In genomic region chr17:7318121-7318860, GRCh38 we compare ENCODE assay signal across 14 cellular contexts.
"Had no signal": no experiment of that assay in that cellular context is flagged by ENCODE, and none has a peak within 500 bp of the region (broad histone marks: within the 10 kb centered on the region; RNA-seq: fewer than 3 reads in every experiment).

No MANE protein-coding gene starts in this region.

- H3K27me3 ChIP-seq: adrenal gland, gastroesophageal sphincter, tibial artery had no signal

- FAIRE-seq: kidney had no signal

- DNase-seq: activated CD4-positive, alpha-beta T cell treated with anti-CD3 and anti-CD28 coated beads, Interleukin-2, amount 50 U/mL, for 1 hour; activated gamma-delta T cell treated with Interleukin-2 at 50 U/mL for 16 hours; central memory CD4-positive, alpha-beta T cell; cortex of kidney; effector memory CD4-positive, alpha-beta T cell; kidney; left ventricle myocardium inferior; mesenchymal stem cell; tibial artery had no signal

- H3K4me3 ChIP-seq: adrenal gland, gastroesophageal sphincter, left ventricle myocardium inferior, skin epidermis, tibial artery had no signal

- H3K4me3 Mint-ChIP-seq: WTC11 had no signal

- H3K27ac ChIP-seq: adrenal gland, epithelial cell of prostate, gastroesophageal sphincter, left ventricle myocardium inferior, tibial artery had no signal

- ATAC-seq: gastroesophageal sphincter, WTC11 had no signal

- H3K9me3 Mint-ChIP-seq: WTC11 had no signal

- H3K27ac Mint-ChIP-seq: WTC11 had no signal

- H3K9me3 ChIP-seq: adrenal gland, gastroesophageal sphincter, left ventricle myocardium inferior, tibial artery had no signal
